Comparison of ENCODE assay signal across 18 cellular contexts in genomic region chr16:68061396-68061795, GRCh38. TPM values are rescaled to one million over a fixed set of nuclear protein-coding genes. Genes with fewer than 3 reads are reported as not detected.
DNase-seq lines count a peak whose midpoint lies in the region; ATAC-seq and TF ChIP-seq lines count a peak whose summit lies in the region.
"Had no signal": no experiment of that assay in that cellular context is flagged by ENCODE, and none has a peak within 500 bp of the region (broad histone marks: within the 10 kb centered on the region; RNA-seq: fewer than 3 reads in every experiment).

No MANE protein-coding gene starts in this region.

- intact Hi-C loops in left ventricle myocardium inferior (cut with micrococcal nuclease): no loop called here
- intact Hi-C loops in mammary epithelial cell (cut with micrococcal nuclease): loop anchor here (5.0 kb wide), 1 partner anchor 179 kb away; the partner anchor contains the start of gene NRN1L
- intact Hi-C loops in left colon (cut with DNase I, micrococcal nuclease): no loop called here

- no peak overlapping the region for H3K4me3 ChIP-seq in BLaER1 treated with 17β-estradiol and CSF1 and Interleukin-3, amounts not matched to agents 10 nM and 100 nM
- H3K4me3 ChIP-seq in CD8-positive, alpha-beta memory T cell (ENCODE audit: low read length): no peak overlapping the region
- H3K4me3 ChIP-seq in left ventricle myocardium inferior (no peak overlapping the region), mammary epithelial cell (replicated peaks in 1 of 3; ENCODE audit: insufficient read depth in 1 of 3, low read depth in 2 of 3, low read length in 3 of 3) (no peak overlapping the region)
- H3K4me3 ChIP-seq: cardiac muscle cell, GM23338, left lung had no signal

- dilution Hi-C loops in mammary epithelial cell (cut with HindIII; ENCODE audit: low sequenced_read_pairs): loop anchor here (25.0 kb wide), 1 partner anchor 149 kb away; no protein-coding TSS in a partner anchor

- H2AFZ ChIP-seq in mammary epithelial cell (ENCODE audit: low read depth, low read length): no peak overlapping the region
- H2AFZ ChIP-seq: GM23338 had no signal

- peak overlapping the region in 6 of 11 experiments; percentile 12 to 62 (median 22); a peak in 5 of 22 replicates for H3K9ac ChIP-seq in BLaER1 treated with 17β-estradiol and CSF1 and Interleukin-3, amounts not matched to agents 10 nM and 100 nM
- no peak overlapping the region for H3K9ac ChIP-seq in mammary epithelial cell (ENCODE audit: insufficient read depth, low read length)
- H3K9ac ChIP-seq: KMS-11 had no signal

- peaks cover 0 to 23% (median 6%) of the 10 kb centered on the region in 11 experiments; a peak in 8 of 22 replicates for H4K20me1 ChIP-seq in BLaER1 treated with 17β-estradiol and CSF1 and Interleukin-3, amounts not matched to agents 10 nM and 100 nM
- no peaks in the 10 kb centered on the region for H4K20me1 ChIP-seq in mammary epithelial cell (ENCODE audit: insufficient read depth, low read length)

- no peaks in the 10 kb centered on the region for H3K27me3 ChIP-seq in BLaER1 treated with 17β-estradiol and CSF1 and Interleukin-3, amounts not matched to agents 10 nM and 100 nM
- no peaks in the 10 kb centered on the region for H3K27me3 ChIP-seq in CD8-positive, alpha-beta memory T cell (ENCODE audit: insufficient read depth, low read length, poor library complexity, severe bottlenecking)
- H3K27me3 ChIP-seq in left ventricle myocardium inferior (ENCODE audit: low read depth) (no peaks in the 10 kb centered on the region), mammary epithelial cell (ENCODE audit: insufficient read depth, low read length) (no peaks in the 10 kb centered on the region)
- H3K27me3 ChIP-seq: cardiac muscle cell, left lung had no signal

- H3K4me1 Mint-ChIP-seq in CD8-positive, alpha-beta memory T cell: peaks cover 68 to 79% (median 79%) of the 10 kb centered on the region in 3 donors
- H3K4me1 Mint-ChIP-seq in activated CD8-positive, alpha-beta T cell treated with anti-CD3 and anti-CD28 coated beads, Interleukin-2, amount 10 ng/mL, durations not matched to agents 7 days and 5 days (ENCODE audit: low read depth): peaks cover 74% of the 10 kb centered on the region
- peaks cover 31 to 39% (median 37%) of the 10 kb centered on the region in 3 donors for H3K4me1 Mint-ChIP-seq in naive B cell

- no peaks in the 10 kb centered on the region for H3K9me3 ChIP-seq in BLaER1 treated with 17β-estradiol and CSF1 and Interleukin-3, amounts not matched to agents 10 nM and 100 nM (replicated peaks in 1 of 11)
- no peaks in the 10 kb centered on the region for H3K9me3 ChIP-seq in CD8-positive, alpha-beta memory T cell (ENCODE audit: low read length)
- H3K9me3 ChIP-seq in left ventricle myocardium inferior (replicated peaks) (no peaks in the 10 kb centered on the region), mammary epithelial cell (replicated peaks; ENCODE audit: insufficient read depth, low read length) (no peaks in the 10 kb centered on the region)
- H3K9me3 ChIP-seq: left lung had no signal

- H3K27ac ChIP-seq in BLaER1 treated with 17β-estradiol and CSF1 and Interleukin-3, amounts not matched to agents 10 nM and 100 nM: peak overlapping the region in 7 of 11 experiments; percentile 9 to 47 (median 41); a peak in 9 of 22 replicates
- no peak overlapping the region for H3K27ac ChIP-seq in CD8-positive, alpha-beta memory T cell (ENCODE audit: low read depth, low read length)
- H3K27ac ChIP-seq in left ventricle myocardium inferior (replicated peaks) (no peak overlapping the region), mammary epithelial cell (ENCODE audit: insufficient read depth, low read depth, low read length) (no peak overlapping the region)
- H3K27ac ChIP-seq: cardiac muscle cell, KMS-11 had no signal

- ATAC-seq in activated CD8-positive, alpha-beta T cell treated with anti-CD3 and anti-CD28 coated beads, Interleukin-2, amount 10 ng/mL, durations not matched to agents 7 days and 5 days: no peak
- no peak for ATAC-seq in naive B cell (ENCODE audit: low read depth in 2 of 2)
- ATAC-seq in left colon: no peak
- ATAC-seq: GM23338, left lung had no signal

- H3K27me3 Mint-ChIP-seq in CD8-positive, alpha-beta memory T cell: no peaks in the 10 kb centered on the region
- no peaks in the 10 kb centered on the region for H3K27me3 Mint-ChIP-seq in activated CD8-positive, alpha-beta T cell treated with anti-CD3 and anti-CD28 coated beads, Interleukin-2, amount 10 ng/mL, durations not matched to agents 7 days and 5 days (ENCODE audit: low read depth)
- no peaks in the 10 kb centered on the region for H3K27me3 Mint-ChIP-seq in naive B cell

- no peak for TF ChIP-seq CTCF in left ventricle myocardium inferior (IDR thresholded peaks at IDR 0.05; ENCODE audit: borderline replicate concordance)
- TF ChIP-seq CTCF in mammary epithelial cell (conservative IDR thresholded peaks at IDR 0.05 in 1 of 2, IDR thresholded peaks at IDR 0.05 in 1 of 2; ENCODE audit: extremely low read depth in 1 of 2, insufficient read depth in 1 of 2, low read depth in 1 of 2, low read length in 2 of 2): no peak

- H3K36me3 ChIP-seq in BLaER1 treated with 17β-estradiol and CSF1 and Interleukin-3, amounts not matched to agents 10 nM and 100 nM: peaks cover 32 to 81% (median 67%) of the 10 kb centered on the region in 11 experiments
- H3K36me3 ChIP-seq in CD8-positive, alpha-beta memory T cell (ENCODE audit: insufficient read depth, low read length): peaks cover 1% of the 10 kb centered on the region
- H3K36me3 ChIP-seq in left ventricle myocardium inferior (peaks cover 11% of the 10 kb centered on the region), mammary epithelial cell (ENCODE audit: insufficient read depth, low read length) (peaks cover 3% of the 10 kb centered on the region)
- H3K36me3 ChIP-seq: cardiac muscle cell had no signal

- 58% methylated on average over 3 of the region's 3 CpGs for WGBS in mammary epithelial cell (ENCODE audit: low coverage, missing lambda C conversion rate)

- H3K4me2 ChIP-seq in BLaER1 treated with 17β-estradiol and CSF1 and Interleukin-3, amounts not matched to agents 10 nM and 100 nM: peak overlapping the region; percentile 45 to 66 (median 53)
- H3K4me2 ChIP-seq in mammary epithelial cell (ENCODE audit: insufficient read depth, low read depth, low read length): no peak overlapping the region
- H3K4me2 ChIP-seq: GM23338, KMS-11 had no signal

- H3K79me2 ChIP-seq in mammary epithelial cell (ENCODE audit: insufficient read depth, low read length): no peaks in the 10 kb centered on the region

- POLR2A ChIA-PET in CD8-positive, alpha-beta memory T cell (lab: Charles Lee): interaction anchor here (0.5 to 3.6 kb wide), 2 partner anchors 24 to 79 kb away, joined by 3 to 11 read pairs; partner anchors contain the start of gene NFATC3
- POLR2A ChIA-PET in activated CD8-positive, alpha-beta T cell treated with anti-CD3 and anti-CD28 coated beads, Interleukin-2, amount 10 ng/mL, durations not matched to agents 7 days and 5 days (lab: Charles Lee): interaction anchor here (0.6 to 2.4 kb wide), 7 partner anchors 9 to 210 kb away, joined by 3 to 27 read pairs (median 4); partner anchors contain the start of gene NFATC3

- in situ Hi-C loops in mammary epithelial cell (cut with MboI; ENCODE audit: low sequenced_read_pairs in 2 of 2): no loop called here

- H3K36me3 Mint-ChIP-seq in CD8-positive, alpha-beta memory T cell: peaks cover 4 to 24% (median 13%) of the 10 kb centered on the region in 3 donors
- H3K36me3 Mint-ChIP-seq in activated CD8-positive, alpha-beta T cell treated with anti-CD3 and anti-CD28 coated beads, Interleukin-2, amount 10 ng/mL, durations not matched to agents 7 days and 5 days (ENCODE audit: low read depth): peaks cover 61% of the 10 kb centered on the region
- peaks cover 11 to 36% of the 10 kb centered on the region in 2 donors for H3K36me3 Mint-ChIP-seq in naive B cell

- no peaks in the 10 kb centered on the region for H3K9me3 Mint-ChIP-seq in CD8-positive, alpha-beta memory T cell
- no peaks in the 10 kb centered on the region for H3K9me3 Mint-ChIP-seq in activated CD8-positive, alpha-beta T cell treated with anti-CD3 and anti-CD28 coated beads, Interleukin-2, amount 10 ng/mL, durations not matched to agents 7 days and 5 days (ENCODE audit: insufficient read depth)
- H3K9me3 Mint-ChIP-seq in naive B cell: no peaks in the 10 kb centered on the region
- H3K9me3 Mint-ChIP-seq: GM23338 had no signal

- H3K27ac Mint-ChIP-seq in CD8-positive, alpha-beta memory T cell: peak overlapping the region; percentile 75 to 96 (median 88)
- peak overlapping the region; percentile 95 for H3K27ac Mint-ChIP-seq in activated CD8-positive, alpha-beta T cell treated with anti-CD3 and anti-CD28 coated beads, Interleukin-2, amount 10 ng/mL, durations not matched to agents 7 days and 5 days
- H3K27ac Mint-ChIP-seq in naive B cell: peak overlapping the region in 5 of 6 donors; percentile 54 to 92 (median 72)
- H3K27ac Mint-ChIP-seq: GM23338 had no signal

- no TSS peak for BruUV-seq in mammary epithelial cell (replicated peaks; lab: Mats Ljungman, UMichigan)

- peak overlapping the region in 3 of 7 donors; percentile 23 to 72 (median 50) for H3K4me3 Mint-ChIP-seq in CD8-positive, alpha-beta memory T cell
- no peak overlapping the region for H3K4me3 Mint-ChIP-seq in activated CD8-positive, alpha-beta T cell treated with anti-CD3 and anti-CD28 coated beads, Interleukin-2, amount 10 ng/mL, durations not matched to agents 7 days and 5 days
- H3K4me3 Mint-ChIP-seq in naive B cell: no peak overlapping the region
- H3K4me3 Mint-ChIP-seq: GM23338 had no signal

- no peak for DNase-seq in CD8-positive, alpha-beta memory T cell
- DNase-seq in activated CD8-positive, alpha-beta T cell treated with anti-CD3 and anti-CD28 coated beads, Interleukin-2, amount 10 ng/mL, durations not matched to agents 7 days and 5 days: no peak
- DNase-seq in naive B cell (no peak), left ventricle myocardium inferior (no peak), mammary epithelial cell (no peak), left colon (no peak)
- no peak for DNase-seq in stimulated activated CD4-positive, alpha-beta T cell treated with anti-CD3 and anti-CD28 coated beads, Interleukin-4, amount 100 ng/mL, for 1 hour
- DNase-seq: activated CD4-positive, alpha-beta T cell treated with anti-CD3 and anti-CD28 coated beads for 48 hours; AML-193; DND-41; left lung; NCI-H1436 treated with DMSO at 0.1 percent for 48 hours; Right ventricle myocardium superior had no signal

- H3K4me1 ChIP-seq in BLaER1 treated with 17β-estradiol and CSF1 and Interleukin-3, amounts not matched to agents 10 nM and 100 nM: peaks cover 16 to 33% (median 22%) of the 10 kb centered on the region in 10 experiments
- peaks cover 72% of the 10 kb centered on the region for H3K4me1 ChIP-seq in CD8-positive, alpha-beta memory T cell (ENCODE audit: insufficient read depth, low read length)
- H3K4me1 ChIP-seq in left ventricle myocardium inferior (peaks cover 23% of the 10 kb centered on the region), mammary epithelial cell (ENCODE audit: insufficient read depth, low read length) (peaks cover 6% of the 10 kb centered on the region)

- CTCF ChIA-PET in CD8-positive, alpha-beta memory T cell (lab: Charles Lee): interaction anchor here (1.1 to 9.9 kb wide), 6 partner anchors 16 to 245 kb away, joined by 4 to 91 read pairs (median 16); partner anchors contain the start of gene NFATC3
- CTCF ChIA-PET in activated CD8-positive, alpha-beta T cell treated with anti-CD3 and anti-CD28 coated beads, Interleukin-2, amount 10 ng/mL, durations not matched to agents 7 days and 5 days (lab: Charles Lee): interaction anchor here (0.8 to 7.5 kb wide), 8 partner anchors 9 to 245 kb away, joined by 4 to 78 read pairs (median 13); partner anchors contain the start of gene NFATC3
- CTCF ChIA-PET in mammary epithelial cell (lab: Charles Lee; ENCODE audit: low non-redundant PET): no interaction called here

RNA-seq across cellular contexts. Expression of gene NFATC3, which starts 23.8 kb away (rescaled TPM):
- total RNA-seq in CD8-positive, alpha-beta memory T cell: 10 to 100 TPM; 91.1 to 95.9 TPM
- 120 TPM for polyA plus RNA-seq in CD8-positive, alpha-beta memory T cell
- total RNA-seq in activated CD8-positive, alpha-beta T cell treated with anti-CD3 and anti-CD28 coated beads, Interleukin-2, amount 10 ng/mL, durations not matched to agents 7 days and 5 days: 100 to 1,000 TPM; 166 to 169 TPM
- polyA plus RNA-seq in naive B cell (ENCODE audit: low read depth in 6 of 6) (100 to 1,000 TPM in 2 of 6 donors, 10 to 100 TPM in 4; 74.8 to 147 (median 96.7) TPM), mammary epithelial cell (9.9 TPM)
- total RNA-seq in left ventricle myocardium inferior (20.9 TPM), mammary epithelial cell (10 to 100 TPM; 19.2 to 27.3 TPM), left colon (10 to 100 TPM; 24.6 to 24.9 TPM)
- polyA minus RNA-seq in mammary epithelial cell: 46.6 TPM

RNA-seq across cellular contexts. Expression of gene DUS2, which starts 38.3 kb away (rescaled TPM):
- 10 to 100 TPM; 31.3 to 32.2 TPM for total RNA-seq in CD8-positive, alpha-beta memory T cell
- polyA plus RNA-seq in CD8-positive, alpha-beta memory T cell: 15.3 TPM
- 10 to 100 TPM; 24.1 to 25.2 TPM for total RNA-seq in activated CD8-positive, alpha-beta T cell treated with anti-CD3 and anti-CD28 coated beads, Interleukin-2, amount 10 ng/mL, durations not matched to agents 7 days and 5 days
- polyA plus RNA-seq in naive B cell (ENCODE audit: low read depth in 6 of 6): 10 to 100 TPM; 36.8 to 51.8 (median 49.9) TPM
- total RNA-seq in left ventricle myocardium inferior: 6.8 TPM
- 10 to 100 TPM; 16.5 to 22.9 TPM for total RNA-seq in mammary epithelial cell
- polyA plus RNA-seq in mammary epithelial cell: 20.8 TPM
- 4.9 TPM for polyA minus RNA-seq in mammary epithelial cell
- total RNA-seq in left colon: 10 to 100 TPM; 14.1 to 17.4 TPM

RNA-seq across cellular contexts. Expression of gene DDX28, which starts 38.4 kb away (rescaled TPM):
- total RNA-seq in CD8-positive, alpha-beta memory T cell: 10 to 100 TPM; 28.3 to 29.2 TPM
- polyA plus RNA-seq in CD8-positive, alpha-beta memory T cell: 31.5 TPM
- 10 to 100 TPM; 13.6 to 13.9 TPM for total RNA-seq in activated CD8-positive, alpha-beta T cell treated with anti-CD3 and anti-CD28 coated beads, Interleukin-2, amount 10 ng/mL, durations not matched to agents 7 days and 5 days
- polyA plus RNA-seq in naive B cell (ENCODE audit: low read depth in 6 of 6) (10 to 100 TPM; 39.8 to 71.5 (median 48.8) TPM), mammary epithelial cell (14.6 TPM)
- total RNA-seq in left ventricle myocardium inferior (8.9 TPM), mammary epithelial cell (10 to 100 TPM in 1 of 2 donors, 1 to 10 TPM in 1; 9.7 to 10.1 TPM), left colon (1 to 10 TPM; 6.7 to 7.1 TPM)
- polyA minus RNA-seq in mammary epithelial cell: 6.5 TPM

RNA-seq across cellular contexts. Expression of gene DPEP2NB, which starts 45.7 kb away (rescaled TPM):
- not detected for total RNA-seq in CD8-positive, alpha-beta memory T cell
- not detected for polyA plus RNA-seq in CD8-positive, alpha-beta memory T cell
- total RNA-seq in activated CD8-positive, alpha-beta T cell treated with anti-CD3 and anti-CD28 coated beads, Interleukin-2, amount 10 ng/mL, durations not matched to agents 7 days and 5 days: not detected
- under 1 TPM in 1 of 6 donors, not detected in 5; 0.45 TPM for polyA plus RNA-seq in naive B cell (ENCODE audit: low read depth in 6 of 6)
- total RNA-seq in left ventricle myocardium inferior: not detected
- total RNA-seq in mammary epithelial cell: not detected
- not detected for polyA plus RNA-seq in mammary epithelial cell
- not detected for polyA minus RNA-seq in mammary epithelial cell
- not detected for total RNA-seq in left colon
- total RNA-seq: cardiac muscle cell, GM23338, left lung, myocyte, Right ventricle myocardium superior had no signal
- polyA plus RNA-seq: cardiac muscle cell, GM23338 had no signal

Comparison
In these comparisons a context has a peak if more than half of its experiments do, and no peak if none do; other contexts are left out.
1. H3K27ac ChIP-seq: peak in BLaER1 treated with 17β-estradiol and CSF1 and Interleukin-3, amounts not matched to agents 10 nM and 100 nM (7 of 11); none in CD8-positive, alpha-beta memory T cell (single experiment), left ventricle myocardium inferior (single experiment) and mammary epithelial cell (single experiment).
2. Peak in every context shown above with its lines, with median percentiles within 50 percentile points of each other: H3K27ac Mint-ChIP-seq.